In the genomic region with DNA sequence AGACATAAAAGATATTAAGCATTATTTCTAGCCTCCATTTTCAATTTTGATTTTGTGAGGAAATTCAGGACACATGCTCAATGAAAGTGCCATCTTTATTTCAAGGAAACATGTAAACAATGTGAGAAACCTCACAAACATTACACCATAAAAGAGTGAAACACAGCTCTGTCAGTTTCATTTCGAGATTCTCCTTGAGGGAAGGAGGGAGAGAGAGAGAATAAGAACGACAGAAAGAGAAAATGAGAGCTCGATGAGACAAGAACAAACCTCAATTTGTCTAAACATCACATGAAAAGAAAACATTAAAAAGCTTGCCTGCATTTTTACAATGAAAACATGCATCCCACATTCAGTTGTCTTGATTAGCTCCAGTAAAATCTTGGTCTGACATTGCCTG, we compare ENCODE assay signal across 27 cellular contexts.
DNase-seq lines count a peak whose midpoint lies in the region; ATAC-seq, FAIRE-seq and TF ChIP-seq lines count a peak whose summit lies in the region.
"Had no signal": no experiment of that assay in that cellular context is flagged by ENCODE, and none has a peak within 500 bp of the region (broad histone marks: within the 10 kb centered on the region; RNA-seq: fewer than 3 reads in every experiment).

No MANE protein-coding gene starts in this region.

- SMC1A ChIA-PET in GM12878 (lab: Charles Lee; ENCODE audit: uncharacterized antibody, unreplicated experiment): interaction anchor here (0.6 to 8.1 kb wide), 34 partner anchors 10 to 703 kb away, joined by 3 to 71 read pairs (median 4); no protein-coding TSS in a partner anchor

- no peaks in the 10 kb centered on the region for H4K20me1 ChIP-seq in GM12878 (ENCODE audit: control insufficient read depth, insufficient read depth)

- H3K9me3 ChIP-seq in GM12878 (replicated peaks; ENCODE audit: control insufficient read depth, insufficient read depth, low read length) (peaks cover 2% of the 10 kb centered on the region; the same call in 1 of the 3 replicates), skeletal muscle tissue (ENCODE audit: control insufficient read depth in 3 of 3, low read length in 3 of 3) (no peaks in the 10 kb centered on the region)
- H3K9me3 ChIP-seq: Caco-2, esophagus muscularis mucosa, left ventricle myocardium inferior, pancreas, right lobe of liver had no signal

- H3K36me3 ChIP-seq in GM12878 (ENCODE audit: control insufficient read depth in 2 of 2, insufficient read depth in 2 of 2, low read length in 1 of 2): no peaks in the 10 kb centered on the region
- no peaks in the 10 kb centered on the region for H3K36me3 ChIP-seq in skeletal muscle tissue (ENCODE audit: control insufficient read depth in 3 of 3, insufficient read depth in 3 of 3, low read length in 3 of 3)
- H3K36me3 ChIP-seq: esophagus muscularis mucosa, left ventricle myocardium inferior, pancreas, right lobe of liver had no signal

- H3K4me1 ChIP-seq in GM12878 (ENCODE audit: control insufficient read depth, insufficient read depth, low read length) (peaks cover 29% of the 10 kb centered on the region; the same call in 1 of the 2 replicates), skeletal muscle tissue (ENCODE audit: control insufficient read depth in 3 of 3, insufficient read depth in 3 of 3, low read length in 3 of 3) (peaks cover 0 to 3% (median 3%) of the 10 kb centered on the region in 3 donors)
- H3K4me1 ChIP-seq: Caco-2, pancreas, right lobe of liver had no signal

- DNase-seq in GM12878 (ENCODE audit: low read depth, low spot score) (peak; percentile 56), A172 (ENCODE audit: low spot score) (no peak), HCEC 1CT (no peak)
- DNase-seq: activated CD4-positive, CD25-positive, alpha-beta regulatory T cell; activated CD8-positive, alpha-beta T cell treated with anti-CD3 and anti-CD28 coated beads for 36 hours; activated naive CD4-positive, alpha-beta T cell treated with anti-CD3 and anti-CD28 coated beads, Interleukin-2, amount 10 ng/mL, durations not matched to agents 7 days and 5 days; activated T-cell treated with anti-CD3 and anti-CD28 coated beads, Interleukin-2, amount 50 U/mL, for 1 hour; Caco-2; cerebellar nuclear complex; effector CD4-positive, alpha-beta T cell; EL; glutamatergic neuron; IMR-90; left ventricle myocardium inferior; NCI-H1694 treated with DMSO at 0.1 percent for 48 hours; NCI-H2227 treated with DMSO at 0.1 percent for 48 hours; NCI-H82; pancreas; right lobe of liver; stimulated activated naive CD8-positive, alpha-beta T cell treated with anti-CD3 and anti-CD28 coated beads, Interleukin-15, amount 100 ng/mL, for 72 hours; T-helper 2 cell had no signal

- TF ChIP-seq CTCF in GM12878 (IDR thresholded peaks at IDR 0.05 in 2 of 3, conservative IDR thresholded peaks at IDR 0.05 in 1 of 3; ENCODE audit: control insufficient read depth in 2 of 3, extremely low read depth in 1 of 3, insufficient read depth in 1 of 3, low read depth in 3 of 3, low read length in 3 of 3): no peak

- in situ Hi-C loops in GM12878 (cut with MboI): loop anchor here (10.0 kb wide), 1 partner anchor 552 kb away; a partner anchor contains a TSS

- POLR2A ChIA-PET in GM12878 (lab: Charles Lee): interaction anchor here (0.7 to 1.4 kb wide), 6 partner anchors 16 to 270 kb away, joined by 3 to 5 read pairs (median 4); no protein-coding TSS in a partner anchor

- TF ChIP-seq EP300 in GM12878 (IDR thresholded peaks at IDR 0.05; ENCODE audit: borderline replicate concordance in 1 of 2, control insufficient read depth in 1 of 2, low read depth in 2 of 2, low read length in 2 of 2): 0 out of 4 replicates have a peak, but pooled peaks of 1 of the 2 experiments have one; percentile 39

- H3K9ac ChIP-seq in GM12878 (ENCODE audit: control insufficient read depth, insufficient read depth, low read length) (peak overlapping the region; percentile 55), skeletal muscle tissue (ENCODE audit: low read depth in 1 of 3, low read length in 3 of 3) (no peak overlapping the region)

- H3K4me3 ChIP-seq in GM12878: peak overlapping the region; percentile 41; the same call in 1 of the 2 replicates
- no peak overlapping the region for H3K4me3 ChIP-seq in skeletal muscle tissue (ENCODE audit: low read length in 3 of 3)
- H3K4me3 ChIP-seq: esophagus muscularis mucosa, left ventricle myocardium inferior, pancreas, right lobe of liver had no signal

- TF ChIP-seq POLR2A in GM12878 (IDR thresholded peaks at IDR 0.05; ENCODE audit: low read depth, low read length): no peak

- H3K27me3 ChIP-seq in GM12878 (replicated peaks in 1 of 2; ENCODE audit: control insufficient read depth in 2 of 2, insufficient read depth in 2 of 2, low read length in 1 of 2): no peaks in the 10 kb centered on the region
- H3K27me3 ChIP-seq in skeletal muscle tissue (ENCODE audit: control insufficient read depth in 3 of 3, insufficient read depth in 3 of 3, low read length in 3 of 3): no peaks in the 10 kb centered on the region
- H3K27me3 ChIP-seq: esophagus muscularis mucosa, pancreas, right lobe of liver had no signal

- intact Hi-C loops in GM12878 (cut with micrococcal nuclease; ENCODE audit: unreplicated experiment): loop anchor here (5.0 kb wide), 4 partner anchors 171 to 704 kb away; a partner anchor contains a TSS

- BruUV-seq in GM12878 (replicated peaks; lab: Mats Ljungman, UMichigan): no TSS peak

- H3K4me2 ChIP-seq in GM12878 (ENCODE audit: control insufficient read depth, insufficient read depth): peak overlapping the region; percentile 39

- peak overlapping the region; percentile 62 for H2AFZ ChIP-seq in GM12878 (ENCODE audit: control insufficient read depth, low read depth, low read length)

- H3K79me2 ChIP-seq in GM12878 (ENCODE audit: control insufficient read depth, insufficient read depth, low read length): no peaks in the 10 kb centered on the region

- CTCF ChIA-PET in GM12878 (lab: Yijun Ruan, JAX): interaction anchor here (0.7 to 2.8 kb wide), 11 partner anchors 14 to 707 kb away, joined by 3 to 13 read pairs (median 6); no protein-coding TSS in a partner anchor

- ATAC-seq in GM18907 (IDR thresholded peaks at IDR 0.05; ENCODE audit: unreplicated experiment): peak; percentile 26
- ATAC-seq in HG02885 (IDR thresholded peaks at IDR 0.05; ENCODE audit: poor library complexity, unreplicated experiment): peak; percentile 36
- peak; percentile 53 for ATAC-seq in GM12878
- ATAC-seq in GM21737 (IDR thresholded peaks at IDR 0.05; ENCODE audit: unreplicated experiment): no peak
- ATAC-seq: activated CD8-positive, alpha-beta T cell treated with anti-CD3 and anti-CD28 coated beads for 36 hours; pancreas; right lobe of liver; stimulated activated naive CD8-positive, alpha-beta T cell treated with anti-CD3 and anti-CD28 coated beads, Interleukin-15, amount 100 ng/mL, for 72 hours had no signal

- H3K27ac ChIP-seq in GM12878 (ENCODE audit: control insufficient read depth, insufficient read depth) (peak overlapping the region; percentile 92), skeletal muscle tissue (ENCODE audit: low read depth, low read length) (peak overlapping the region; percentile 88)
- H3K27ac ChIP-seq: esophagus muscularis mucosa, left ventricle myocardium inferior, pancreas, right lobe of liver had no signal

- RAD21 ChIA-PET in GM12878 (lab: Charles Lee; ENCODE audit: unreplicated experiment): interaction anchor here (0.6 to 5.4 kb wide), 28 partner anchors 12 to 709 kb away, joined by 3 to 56 read pairs (median 5); no protein-coding TSS in a partner anchor

- WGBS in GM12878 (ENCODE audit: insufficient coverage, insufficient replicate concordance, low lambda C conversion rate, missing lambda C conversion rate): 0% methylated on average over 3 of the region's 3 CpGs

- no peak for FAIRE-seq in GM12878 (lab: Jason Lieb, UNC)
- FAIRE-seq: astrocyte had no signal

- 0 out of 2 replicates have a peak, but pooled peaks have one; percentile 18 for TF ChIP-seq RAD21 in GM12878 (IDR thresholded peaks at IDR 0.05; ENCODE audit: insufficient read depth, low read depth, low read length)

TF ChIP-seq in GM12878, 131 proteins besides CTCF, POLR2A, EP300 and RAD21 (continues in another document):
- TF ChIP-seq, protein P1, sequence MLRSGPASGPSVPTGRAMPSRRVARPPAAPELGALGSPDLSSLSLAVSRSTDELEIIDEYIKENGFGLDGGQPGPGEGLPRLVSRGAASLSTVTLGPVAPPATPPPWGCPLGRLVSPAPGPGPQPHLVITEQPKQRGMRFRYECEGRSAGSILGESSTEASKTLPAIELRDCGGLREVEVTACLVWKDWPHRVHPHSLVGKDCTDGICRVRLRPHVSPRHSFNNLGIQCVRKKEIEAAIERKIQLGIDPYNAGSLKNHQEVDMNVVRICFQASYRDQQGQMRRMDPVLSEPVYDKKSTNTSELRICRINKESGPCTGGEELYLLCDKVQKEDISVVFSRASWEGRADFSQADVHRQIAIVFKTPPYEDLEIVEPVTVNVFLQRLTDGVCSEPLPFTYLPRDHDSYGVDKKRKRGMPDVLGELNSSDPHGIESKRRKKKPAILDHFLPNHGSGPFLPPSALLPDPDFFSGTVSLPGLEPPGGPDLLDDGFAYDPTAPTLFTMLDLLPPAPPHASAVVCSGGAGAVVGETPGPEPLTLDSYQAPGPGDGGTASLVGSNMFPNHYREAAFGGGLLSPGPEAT (IDR thresholded peaks at IDR 0.05; ENCODE audit: low read depth): peak; percentile 50; the same call in 1 of the 2 replicates
- TF ChIP-seq NFYA (IDR thresholded peaks at IDR 0.05; ENCODE audit: borderline replicate concordance, low read depth, low read length) (no peak), TAF1 (IDR thresholded peaks at IDR 0.05; ENCODE audit: borderline replicate concordance, low read depth, low read length) (peak; percentile 33; the same call in 1 of the 2 replicates), RUNX3 (IDR thresholded peaks at IDR 0.05; ENCODE audit: low read length) (peak; percentile 72), ASH2L (IDR thresholded peaks at IDR 0.05; ENCODE audit: borderline replicate concordance, low read depth) (no peak), IRF4 (IDR thresholded peaks at IDR 0.05; ENCODE audit: low read depth, low read length) (no peak), MTA2 (IDR thresholded peaks at IDR 0.05; ENCODE audit: low read depth) (peak; percentile 22; the same call in 1 of the 2 replicates)
- TF ChIP-seq, protein P2, sequence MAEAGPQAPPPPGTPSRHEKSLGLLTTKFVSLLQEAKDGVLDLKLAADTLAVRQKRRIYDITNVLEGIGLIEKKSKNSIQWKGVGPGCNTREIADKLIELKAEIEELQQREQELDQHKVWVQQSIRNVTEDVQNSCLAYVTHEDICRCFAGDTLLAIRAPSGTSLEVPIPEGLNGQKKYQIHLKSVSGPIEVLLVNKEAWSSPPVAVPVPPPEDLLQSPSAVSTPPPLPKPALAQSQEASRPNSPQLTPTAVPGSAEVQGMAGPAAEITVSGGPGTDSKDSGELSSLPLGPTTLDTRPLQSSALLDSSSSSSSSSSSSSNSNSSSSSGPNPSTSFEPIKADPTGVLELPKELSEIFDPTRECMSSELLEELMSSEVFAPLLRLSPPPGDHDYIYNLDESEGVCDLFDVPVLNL (IDR thresholded peaks at IDR 0.05; ENCODE audit: low read depth, low read length): no peak
